20 cellular contexts compared by ENCODE assay signal in genomic region chr4:29066856-29067255, GRCh38.
"Had no signal": no experiment of that assay in that cellular context is flagged by ENCODE, and none has a peak within 500 bp of the region (broad histone marks: within the 10 kb centered on the region; RNA-seq: fewer than 3 reads in every experiment).

No MANE protein-coding gene starts in this region.

- H3K27ac ChIP-seq: HL-60 had no signal

- DNase-seq: KBM-7, NCI-H1092, NCI-H1105 treated with DMSO at 0.1 percent for 48 hours, NCI-H1417 treated with DMSO at 0.1 percent for 48 hours, NCI-H146, NCI-H1694 treated with DMSO at 0.1 percent for 48 hours, NCI-H1930, NCI-H2081, NCI-H2107, NCI-H2227 treated with DMSO at 0.1 percent for 48 hours, NCI-H446, NCI-H510A, NCI-H524 treated with DMSO at 0.1 percent for 48 hours, NCI-H69, NCI-H774, RPMI8226, SHP77, SK-N-SH, SW 1271 had no signal

- H3K9me3 ChIP-seq: SK-N-SH had no signal
